12 cellular contexts compared by ENCODE assay signal in genomic region chr4:153518637-153519384, GRCh38. TPM values are rescaled to one million over a fixed set of nuclear protein-coding genes. Genes with fewer than 3 reads are reported as not detected.
DNase-seq lines count a peak whose midpoint lies in the region; ATAC-seq and TF ChIP-seq lines count a peak whose summit lies in the region.
"Had no signal": no experiment of that assay in that cellular context is flagged by ENCODE, and none has a peak within 500 bp of the region (broad histone marks: within the 10 kb centered on the region; RNA-seq: fewer than 3 reads in every experiment).

No MANE protein-coding gene starts in this region.

- H3K27me3 ChIP-seq in right cardiac atrium (ENCODE audit: control insufficient read depth, insufficient read depth): no peaks in the 10 kb centered on the region
- H3K27me3 ChIP-seq: dorsolateral prefrontal cortex had no signal

- no peak for DNase-seq in activated T-helper 1 cell treated with anti-CD3 and anti-CD28 coated beads, Interleukin-12 subunit alpha, Interleukin-12 subunit beta, Interleukin-2, Interleukin-4 antibody, amounts not matched to agents 30 ng/mL and 10 ng/mL and 1 ng/mL, durations not matched to agents 14 hours and 24 hours and 36 hours (ENCODE audit: low spot score)
- no peak for DNase-seq in right cardiac atrium
- DNase-seq in stimulated activated naive B cell treated with anti-CD40 and anti-IgM and Interleukin-4, amounts not matched to agents 10 μg/mL and 1 μg/mL and 100 μg/mL, for 72 hours: no peak
- no peak for DNase-seq in lower leg skin (ENCODE audit: low spot score in 2 of 2)
- no peak for DNase-seq in NCI-H524 (lab: John Stamatoyannopoulos, UW)
- DNase-seq in G401 (ENCODE audit: low spot score): no peak
- DNase-seq: activated CD4-positive, alpha-beta T cell treated with anti-CD3 and anti-CD28 coated beads for 1 hour; dorsolateral prefrontal cortex; GM23248; NCI-H748 treated with DMSO at 0.1 percent for 48 hours had no signal

- WGBS in right cardiac atrium: 50% methylated on average over 9 of the region's 9 CpGs
- WGBS in lower leg skin, 2 donors: 78 to 82% methylated on average over 9 of the region's 9 CpGs

- peak overlapping the region; percentile 63 for H3K27ac Mint-ChIP-seq in activated T-helper 1 cell treated with anti-CD3 and anti-CD28 coated beads, Interleukin-12 subunit alpha, Interleukin-12 subunit beta, Interleukin-2, Interleukin-4 antibody, amounts not matched to agents 30 ng/mL and 10 ng/mL and 1 ng/mL, durations not matched to agents 14 hours and 24 hours and 36 hours
- peak overlapping the region; percentile 87 for H3K27ac Mint-ChIP-seq in stimulated activated naive B cell treated with anti-CD40 and anti-IgM and Interleukin-4, amounts not matched to agents 10 μg/mL and 1 μg/mL and 100 μg/mL, for 72 hours

- H3K4me1 Mint-ChIP-seq in activated T-helper 1 cell treated with anti-CD3 and anti-CD28 coated beads, Interleukin-12 subunit alpha, Interleukin-12 subunit beta, Interleukin-2, Interleukin-4 antibody, amounts not matched to agents 30 ng/mL and 10 ng/mL and 1 ng/mL, durations not matched to agents 14 hours and 24 hours and 36 hours (ENCODE audit: low read depth): peaks cover 78% of the 10 kb centered on the region
- peaks cover 59 to 86% of the 10 kb centered on the region in 2 donors for H3K4me1 Mint-ChIP-seq in stimulated activated naive B cell treated with anti-CD40 and anti-IgM and Interleukin-4, amounts not matched to agents 10 μg/mL and 1 μg/mL and 100 μg/mL, for 72 hours

- peaks cover 22% of the 10 kb centered on the region for H3K36me3 Mint-ChIP-seq in activated T-helper 1 cell treated with anti-CD3 and anti-CD28 coated beads, Interleukin-12 subunit alpha, Interleukin-12 subunit beta, Interleukin-2, Interleukin-4 antibody, amounts not matched to agents 30 ng/mL and 10 ng/mL and 1 ng/mL, durations not matched to agents 14 hours and 24 hours and 36 hours (ENCODE audit: low read depth)
- H3K36me3 Mint-ChIP-seq in stimulated activated naive B cell treated with anti-CD40 and anti-IgM and Interleukin-4, amounts not matched to agents 10 μg/mL and 1 μg/mL and 100 μg/mL, for 72 hours: peaks cover 15 to 27% of the 10 kb centered on the region in 2 donors

- no peaks in the 10 kb centered on the region for H3K27me3 Mint-ChIP-seq in activated T-helper 1 cell treated with anti-CD3 and anti-CD28 coated beads, Interleukin-12 subunit alpha, Interleukin-12 subunit beta, Interleukin-2, Interleukin-4 antibody, amounts not matched to agents 30 ng/mL and 10 ng/mL and 1 ng/mL, durations not matched to agents 14 hours and 24 hours and 36 hours (ENCODE audit: insufficient read depth)
- H3K27me3 Mint-ChIP-seq in stimulated activated naive B cell treated with anti-CD40 and anti-IgM and Interleukin-4, amounts not matched to agents 10 μg/mL and 1 μg/mL and 100 μg/mL, for 72 hours: no peaks in the 10 kb centered on the region

- H3K27ac ChIP-seq in HEK293 (ENCODE audit: extremely low read depth, low read depth, low read length) (no peak overlapping the region), right cardiac atrium (ENCODE audit: low read length) (no peak overlapping the region)
- H3K27ac ChIP-seq: dorsolateral prefrontal cortex, GM23248 had no signal

- no peak for TF ChIP-seq POLR2A in lower leg skin (IDR thresholded peaks at IDR 0.05)

- peak; percentile 60 to 68 for ATAC-seq in right cardiac atrium
- ATAC-seq in stimulated activated naive B cell treated with anti-CD40 and anti-IgM and Interleukin-4, amounts not matched to agents 10 μg/mL and 1 μg/mL and 100 μg/mL, for 72 hours (replicated peaks): no peak
- no peak for ATAC-seq in HG03469 (IDR thresholded peaks at IDR 0.05; ENCODE audit: unreplicated experiment)

- no peak for TF ChIP-seq CTCF in HEK293 (tag by site-specific recombination; IDR thresholded peaks at IDR 0.05)
- no peak for TF ChIP-seq CTCF in lower leg skin (IDR thresholded peaks at IDR 0.05)

- CTCF ChIA-PET in HEK293 (lab: Yijun Ruan, JAX): interaction anchor here (0.6 kb wide), 1 partner anchor 86 kb away, joined by 3 read pairs; no protein-coding TSS in a partner anchor

- H3K4me3 ChIP-seq in HEK293 (ENCODE audit: low read depth, low read length) (no peak overlapping the region), right cardiac atrium (ENCODE audit: low read length) (no peak overlapping the region), lower leg skin (ENCODE audit: low read depth, poor library complexity, severe bottlenecking) (no peak overlapping the region)
- H3K4me3 ChIP-seq: GM23248 had no signal

- no peaks in the 10 kb centered on the region for H3K9me3 Mint-ChIP-seq in activated T-helper 1 cell treated with anti-CD3 and anti-CD28 coated beads, Interleukin-12 subunit alpha, Interleukin-12 subunit beta, Interleukin-2, Interleukin-4 antibody, amounts not matched to agents 30 ng/mL and 10 ng/mL and 1 ng/mL, durations not matched to agents 14 hours and 24 hours and 36 hours
- H3K9me3 Mint-ChIP-seq in stimulated activated naive B cell treated with anti-CD40 and anti-IgM and Interleukin-4, amounts not matched to agents 10 μg/mL and 1 μg/mL and 100 μg/mL, for 72 hours: no peaks in the 10 kb centered on the region

- in situ Hi-C loops in G401 (cut with HindIII; ENCODE audit: low sequenced_read_pairs): no loop called here

- POLR2A ChIA-PET in HEK293 (lab: Yijun Ruan, JAX): no interaction called here

- intact Hi-C loops in activated T-helper 1 cell treated with anti-CD3 and anti-CD28 coated beads, Interleukin-12 subunit alpha, Interleukin-12 subunit beta, Interleukin-2, Interleukin-4 antibody, amounts not matched to agents 30 ng/mL and 10 ng/mL and 1 ng/mL, durations not matched to agents 14 hours and 24 hours and 36 hours (cut with micrococcal nuclease): no loop called here
- intact Hi-C loops in right cardiac atrium (cut with DNase I): no loop called here
- intact Hi-C loops in lower leg skin (cut with DNase I; ENCODE audit: low total_unique reads): no loop called here

- H3K4me1 ChIP-seq in HEK293 (ENCODE audit: control insufficient read depth, insufficient read depth, low read length) (peaks cover 10% of the 10 kb centered on the region), right cardiac atrium (ENCODE audit: control insufficient read depth, insufficient read depth, low read length) (no peaks in the 10 kb centered on the region)

- H3K9me3 ChIP-seq in HEK293 (ENCODE audit: control insufficient read depth, insufficient read depth, low read depth, low read length) (no peaks in the 10 kb centered on the region), right cardiac atrium (ENCODE audit: control insufficient read depth, low read length) (no peaks in the 10 kb centered on the region)

- no peaks in the 10 kb centered on the region for H3K36me3 ChIP-seq in HEK293 (ENCODE audit: control insufficient read depth in 2 of 2, insufficient read depth in 1 of 2, low read length in 2 of 2)

- H3K4me3 Mint-ChIP-seq in activated T-helper 1 cell treated with anti-CD3 and anti-CD28 coated beads, Interleukin-12 subunit alpha, Interleukin-12 subunit beta, Interleukin-2, Interleukin-4 antibody, amounts not matched to agents 30 ng/mL and 10 ng/mL and 1 ng/mL, durations not matched to agents 14 hours and 24 hours and 36 hours: peak overlapping the region; percentile 72
- H3K4me3 Mint-ChIP-seq in stimulated activated naive B cell treated with anti-CD40 and anti-IgM and Interleukin-4, amounts not matched to agents 10 μg/mL and 1 μg/mL and 100 μg/mL, for 72 hours: peak overlapping the region in 1 of 2 donors; percentile 2

TF ChIP-seq in HEK293, 187 proteins besides CTCF, POLR2A, EP300 and RAD21 (continues in another document):
- no peak for TF ChIP-seq INSM2 (tag by site-specific recombination; IDR thresholded peaks at IDR 0.05)

RNA-seq across cellular contexts. Expression of gene TMEM131L, which starts 52.7 kb away (rescaled TPM):
- 39.5 and 42.2 TPM in 2 replicates for total RNA-seq in activated T-helper 1 cell treated with anti-CD3 and anti-CD28 coated beads, Interleukin-12 subunit alpha, Interleukin-12 subunit beta, Interleukin-2, Interleukin-4 antibody, amounts not matched to agents 30 ng/mL and 10 ng/mL and 1 ng/mL, durations not matched to agents 14 hours and 24 hours and 36 hours
- total RNA-seq in right cardiac atrium: 10 to 100 TPM in 3 of 4 donors, 1 to 10 TPM in 1; 9.0 to 13.3 (median 11.3) TPM
- polyA plus RNA-seq in right cardiac atrium: 4.6 TPM
- 10 to 100 TPM in 3 of 4 donors, 1 to 10 TPM in 1; 8.3 to 15.9 (median 12.1) TPM for total RNA-seq in lower leg skin
- total RNA-seq in G401 (2014; rRNA removed; shearing (Covaris generic)): 4.5 and 13.5 TPM in 2 replicates

Comparison
In these comparisons a context has a peak if more than half of its experiments do, and no peak if none do; other contexts are left out.
1. ATAC-seq: peak in right cardiac atrium (2 of 2); none in stimulated activated naive B cell treated with anti-CD40 and anti-IgM and Interleukin-4, amounts not matched to agents 10 μg/mL and 1 μg/mL and 100 μg/mL, for 72 hours (0 of 2) and HG03469 (single experiment).